ENCODE assay signal across 18 cellular contexts in genomic region chr1:244174922-244175521, GRCh38.
DNase-seq lines count a peak whose midpoint lies in the region; ATAC-seq and TF ChIP-seq lines count a peak whose summit lies in the region.
"Had no signal": no experiment of that assay in that cellular context is flagged by ENCODE, and none has a peak within 500 bp of the region (broad histone marks: within the 10 kb centered on the region; RNA-seq: fewer than 3 reads in every experiment).

No MANE protein-coding gene starts in this region.

- 51 to 78% methylated on average over 3 of the region's 3 CpGs for WGBS in sigmoid colon, 2 donors

- peaks cover 16% of the 10 kb centered on the region for H3K4me1 ChIP-seq in GM23338 (ENCODE audit: insufficient read depth)
- peaks cover 6% of the 10 kb centered on the region for H3K4me1 ChIP-seq in HUES48 (ENCODE audit: control insufficient read depth, insufficient read depth, low read length)
- H3K4me1 ChIP-seq in sigmoid colon, result peaks cover 0 to 23% (median 17%) of the 10 kb centered on the region in 4 donors
- H3K4me1 ChIP-seq: BLaER1 had no signal

- TF ChIP-seq CTCF in GM23338 (conservative IDR thresholded peaks at IDR 0.05; ENCODE audit: low read depth in 2 of 2) (no peak), mesothelial cell of epicardium (IDR thresholded peaks at IDR 0.05; ENCODE audit: unreplicated experiment) (no peak), sigmoid colon (IDR thresholded peaks at IDR 0.05) (no peak)

- ATAC-seq in GM23338, result peak; percentile 80
- ATAC-seq in GM21515 (IDR thresholded peaks at IDR 0.05; ENCODE audit: unreplicated experiment), result no peak

- no peaks in the 10 kb centered on the region for H3K79me2 ChIP-seq in GM23338 (replicated peaks; ENCODE audit: insufficient read depth)

- H3K36me3 ChIP-seq in GM23338 (ENCODE audit: insufficient read depth) (no peaks in the 10 kb centered on the region), HUES48 (ENCODE audit: control insufficient read depth, insufficient read depth, low read length) (no peaks in the 10 kb centered on the region), sigmoid colon (no peaks in the 10 kb centered on the region)
- H3K36me3 ChIP-seq: BLaER1 had no signal

- intact Hi-C loops in sigmoid colon (cut with DNase I), result no loop called here

- TF ChIP-seq EP300 in sigmoid colon (IDR thresholded peaks at IDR 0.05), result no peak

- CTCF ChIA-PET in activated CD4-positive, alpha-beta memory T cell treated with anti-CD3 and anti-CD28 coated beads, Interleukin-2, amount 10 ng/mL, durations not matched to agents 7 days and 5 days (lab: Charles Lee), result no interaction called here

- no peak overlapping the region for H3K27ac Mint-ChIP-seq in GM23338
- H3K27ac Mint-ChIP-seq in mesothelial cell of epicardium, result peak overlapping the region; percentile 77
- no peak overlapping the region for H3K27ac Mint-ChIP-seq in activated CD4-positive, alpha-beta memory T cell treated with anti-CD3 and anti-CD28 coated beads, Interleukin-2, amount 10 ng/mL, durations not matched to agents 7 days and 5 days
- H3K27ac Mint-ChIP-seq: CD4-positive, alpha-beta memory T cell; HFFc6 had no signal

- H3K9me3 Mint-ChIP-seq in GM23338, result no peaks in the 10 kb centered on the region
- no peaks in the 10 kb centered on the region for H3K9me3 Mint-ChIP-seq in mesothelial cell of epicardium
- no peaks in the 10 kb centered on the region for H3K9me3 Mint-ChIP-seq in activated CD4-positive, alpha-beta memory T cell treated with anti-CD3 and anti-CD28 coated beads, Interleukin-2, amount 10 ng/mL, durations not matched to agents 7 days and 5 days
- H3K9me3 Mint-ChIP-seq: CD14-positive monocyte, HFFc6 had no signal

- H3K27ac ChIP-seq in GM23338 (ENCODE audit: low read depth) (no peak overlapping the region), HUES48 (ENCODE audit: low read depth, low read length) (no peak overlapping the region), sigmoid colon (no peak overlapping the region)
- H3K27ac ChIP-seq: BLaER1, HL-60 had no signal

- DNase-seq in GM23338 (ENCODE audit: low spot score), result no peak
- peak; percentile 59 for DNase-seq in iPS-NIHi11 (ENCODE audit: low spot score)
- no peak for DNase-seq in mesothelial cell of epicardium (ENCODE audit: low spot score in 2 of 2, unreplicated experiment in 2 of 2)
- no peak for DNase-seq in activated CD4-positive, alpha-beta memory T cell treated with anti-CD3 and anti-CD28 coated beads, Interleukin-2, amount 10 ng/mL, durations not matched to agents 7 days and 5 days
- DNase-seq in HPDE6-E6E7 (ENCODE audit: extremely low spot score), result no peak
- DNase-seq in sigmoid colon, result no peak
- DNase-seq: 8988T; CD4-positive, alpha-beta memory T cell; DMS153; DMS79; GDM1; HCEC 1CT; HFFc6 had no signal

- no peaks in the 10 kb centered on the region for H3K9me2 ChIP-seq in GM23338 (ENCODE audit: insufficient read depth)

- H3K4me3 ChIP-seq in GM23338 (no peak overlapping the region), HUES48 (ENCODE audit: low read depth, low read length) (no peak overlapping the region; the same call in 1 of the 2 replicates), sigmoid colon (no peak overlapping the region)
- H3K4me3 ChIP-seq: BLaER1 had no signal

- H3K4me2 ChIP-seq in GM23338, result peak overlapping the region; percentile 62
- H3K4me2 ChIP-seq: BLaER1 had no signal

- no peak for TF ChIP-seq POLR2A in sigmoid colon (IDR thresholded peaks at IDR 0.05)

- peak overlapping the region; percentile 13; the same call in 1 of the 2 replicates for H3K9ac ChIP-seq in HUES48 (ENCODE audit: low read depth, low read length)
- H3K9ac ChIP-seq: BLaER1 had no signal

- no peaks in the 10 kb centered on the region for H3K9me3 ChIP-seq in HUES48 (ENCODE audit: control insufficient read depth, insufficient read depth, low read length)
- no peaks in the 10 kb centered on the region for H3K9me3 ChIP-seq in sigmoid colon
- H3K9me3 ChIP-seq: BLaER1 had no signal

- no peaks in the 10 kb centered on the region for H3F3A ChIP-seq in GM23338 (replicated peaks; ENCODE audit: low read depth)

- H3K27me3 ChIP-seq in GM23338 (ENCODE audit: insufficient read depth) (no peaks in the 10 kb centered on the region), HUES48 (ENCODE audit: control insufficient read depth, insufficient read depth, low read length) (no peaks in the 10 kb centered on the region), sigmoid colon (no peaks in the 10 kb centered on the region)
- H3K27me3 ChIP-seq: BLaER1 had no signal

- peaks cover 11% of the 10 kb centered on the region for H3K4me1 Mint-ChIP-seq in GM23338
- peaks cover 42% of the 10 kb centered on the region for H3K4me1 Mint-ChIP-seq in mesothelial cell of epicardium
- H3K4me1 Mint-ChIP-seq in activated CD4-positive, alpha-beta memory T cell treated with anti-CD3 and anti-CD28 coated beads, Interleukin-2, amount 10 ng/mL, durations not matched to agents 7 days and 5 days, result no peaks in the 10 kb centered on the region
- H3K4me1 Mint-ChIP-seq: CD4-positive, alpha-beta memory T cell had no signal

- H3K36me3 Mint-ChIP-seq in GM23338 (ENCODE audit: low read depth), result no peaks in the 10 kb centered on the region
- H3K36me3 Mint-ChIP-seq in mesothelial cell of epicardium, result no peaks in the 10 kb centered on the region
- H3K36me3 Mint-ChIP-seq in activated CD4-positive, alpha-beta memory T cell treated with anti-CD3 and anti-CD28 coated beads, Interleukin-2, amount 10 ng/mL, durations not matched to agents 7 days and 5 days (ENCODE audit: low read depth), result no peaks in the 10 kb centered on the region
- H3K36me3 Mint-ChIP-seq: CD14-positive monocyte; CD4-positive, alpha-beta memory T cell had no signal

- H4K20me1 ChIP-seq in GM23338 (replicated peaks; ENCODE audit: insufficient read depth), result no peaks in the 10 kb centered on the region
- H4K20me1 ChIP-seq: BLaER1 had no signal

- POLR2A ChIA-PET in activated CD4-positive, alpha-beta memory T cell treated with anti-CD3 and anti-CD28 coated beads, Interleukin-2, amount 10 ng/mL, durations not matched to agents 7 days and 5 days (lab: Charles Lee), result no interaction called here

- H2AFZ ChIP-seq in GM23338, result peak overlapping the region; percentile 75; the same call in 1 of the 2 replicates

- H3K4me3 Mint-ChIP-seq in GM23338 (no peak overlapping the region), mesothelial cell of epicardium (no peak overlapping the region)
- H3K4me3 Mint-ChIP-seq in activated CD4-positive, alpha-beta memory T cell treated with anti-CD3 and anti-CD28 coated beads, Interleukin-2, amount 10 ng/mL, durations not matched to agents 7 days and 5 days, result no peak overlapping the region
- H3K4me3 Mint-ChIP-seq: CD14-positive monocyte; CD4-positive, alpha-beta memory T cell; HFFc6 had no signal

- H3K27me3 Mint-ChIP-seq in GM23338 (ENCODE audit: insufficient read depth, low read depth, poor library complexity) (no peaks in the 10 kb centered on the region), mesothelial cell of epicardium (ENCODE audit: low read depth) (no peaks in the 10 kb centered on the region)
- H3K27me3 Mint-ChIP-seq in activated CD4-positive, alpha-beta memory T cell treated with anti-CD3 and anti-CD28 coated beads, Interleukin-2, amount 10 ng/mL, durations not matched to agents 7 days and 5 days, result peaks cover 1% of the 10 kb centered on the region

TF ChIP-seq in GM23338, 12 proteins besides CTCF, POLR2A, EP300 and RAD21 (continues in another document):
- TF ChIP-seq STAT1 (IDR thresholded peaks at IDR 0.05; ENCODE audit: unreplicated experiment), result no peak
- no peak for TF ChIP-seq CREB1 (CRISPR knock-in tag; IDR thresholded peaks at IDR 0.05; ENCODE audit: low read depth)
- no peak for TF ChIP-seq POLR2AphosphoS5 (IDR thresholded peaks at IDR 0.05; ENCODE audit: low read depth)
- no peak for TF ChIP-seq ZNF331 (CRISPR knock-in tag; IDR thresholded peaks at IDR 0.05; ENCODE audit: low read depth)
- TF ChIP-seq EZH2phosphoT487 (IDR thresholded peaks at IDR 0.05; ENCODE audit: unreplicated experiment), result no peak
- no peak for TF ChIP-seq REST (IDR thresholded peaks at IDR 0.05; ENCODE audit: unreplicated experiment)
- no peak for TF ChIP-seq EZH2 (IDR thresholded peaks at IDR 0.05; ENCODE audit: low read depth, unreplicated experiment)
- TF ChIP-seq ZNF114 (CRISPR knock-in tag; IDR thresholded peaks at IDR 0.05), result no peak
- no peak for TF ChIP-seq ETS1 (IDR thresholded peaks at IDR 0.05)
